In the genomic region with DNA sequence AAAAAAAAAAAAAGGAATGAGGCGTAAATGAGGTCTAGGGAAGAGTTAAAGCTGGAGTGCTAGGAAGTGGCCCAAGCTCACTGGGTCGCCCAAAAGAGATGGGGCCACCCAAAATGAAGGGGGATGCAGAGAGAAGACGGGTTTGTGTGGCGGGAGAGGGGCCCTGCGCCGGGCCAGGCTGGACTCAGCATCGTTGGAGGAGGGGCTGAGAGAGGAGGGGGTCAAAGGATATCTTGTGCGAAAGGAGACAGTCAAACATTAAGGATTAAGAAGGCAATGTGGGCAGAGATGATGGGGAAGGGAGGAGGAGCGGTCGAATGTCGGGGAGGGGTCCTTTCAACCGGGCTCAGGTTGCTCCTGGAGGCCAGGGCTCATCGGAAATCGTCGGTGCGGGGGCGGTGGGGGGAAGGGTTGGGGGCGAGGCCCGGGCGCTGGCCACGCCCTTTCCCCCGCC, we compare ENCODE assay signal across 8 cellular contexts. TPM values are rescaled to one million over a fixed set of nuclear protein-coding genes. Genes with fewer than 3 reads are reported as not detected.
DNase-seq lines count a peak whose midpoint lies in the region; ATAC-seq and TF ChIP-seq lines count a peak whose summit lies in the region.

No MANE protein-coding gene starts in this region.

- H3K4me3 Mint-ChIP-seq in dendritic cell treated with granulocyte-macrophage colony-stimulating factor and Interleukin-4, amounts not matched to agents 40 ng/mL and 50 ng/mL, for 4 days, result peak overlapping the region; percentile 80
- H3K4me3 Mint-ChIP-seq in nephron progenitor cell, result peak overlapping the region; percentile 73

- H3K4me3 ChIP-seq in Jurkat, Clone E6-1 (ENCODE audit: low read length), result peak overlapping the region; percentile 60

- peak overlapping the region; percentile 88 for H3K27ac Mint-ChIP-seq in dendritic cell treated with granulocyte-macrophage colony-stimulating factor and Interleukin-4, amounts not matched to agents 40 ng/mL and 50 ng/mL, for 4 days
- H3K27ac Mint-ChIP-seq in nephron progenitor cell, result peak overlapping the region; percentile 92

- DNase-seq in Jurkat, Clone E6-1 (ENCODE audit: low read depth, low spot score), result no peak
- DNase-seq in nephron progenitor cell (no peak), Ammon's horn (ENCODE audit: low spot score) (no peak), NCI-H345 (lab: John Stamatoyannopoulos, UW) (no peak), 8988T (no peak)

- peaks cover 40% of the 10 kb centered on the region for H3K36me3 Mint-ChIP-seq in dendritic cell treated with granulocyte-macrophage colony-stimulating factor and Interleukin-4, amounts not matched to agents 40 ng/mL and 50 ng/mL, for 4 days (ENCODE audit: low read depth)
- peaks cover 7% of the 10 kb centered on the region for H3K36me3 Mint-ChIP-seq in nephron progenitor cell (ENCODE audit: low read depth)

- H3K9me3 Mint-ChIP-seq in dendritic cell treated with granulocyte-macrophage colony-stimulating factor and Interleukin-4, amounts not matched to agents 40 ng/mL and 50 ng/mL, for 4 days, result no peaks in the 10 kb centered on the region
- no peaks in the 10 kb centered on the region for H3K9me3 Mint-ChIP-seq in nephron progenitor cell

- no peaks in the 10 kb centered on the region for H3K27me3 Mint-ChIP-seq in dendritic cell treated with granulocyte-macrophage colony-stimulating factor and Interleukin-4, amounts not matched to agents 40 ng/mL and 50 ng/mL, for 4 days
- peaks cover 2% of the 10 kb centered on the region for H3K27me3 Mint-ChIP-seq in nephron progenitor cell (ENCODE audit: low read depth, poor library complexity)

- ATAC-seq in HG02610 (IDR thresholded peaks at IDR 0.05; ENCODE audit: unreplicated experiment), result no peak

- intact Hi-C loops in dendritic cell treated with granulocyte-macrophage colony-stimulating factor and Interleukin-4, amounts not matched to agents 40 ng/mL and 50 ng/mL, for 4 days (cut with micrococcal nuclease), result loop anchor here (5.0 kb wide), 1 partner anchor 37 kb away; no protein-coding TSS in a partner anchor

- peaks cover 70% of the 10 kb centered on the region for H3K4me1 Mint-ChIP-seq in dendritic cell treated with granulocyte-macrophage colony-stimulating factor and Interleukin-4, amounts not matched to agents 40 ng/mL and 50 ng/mL, for 4 days (ENCODE audit: low read depth)
- H3K4me1 Mint-ChIP-seq in nephron progenitor cell, result peaks cover 49% of the 10 kb centered on the region

- peak overlapping the region; percentile 62 for H3K27ac ChIP-seq in C4-2B

- no peak for TF ChIP-seq CTCF in C4-2B (conservative IDR thresholded peaks at IDR 0.05)
- TF ChIP-seq CTCF in nephron progenitor cell (IDR thresholded peaks at IDR 0.05), result no peak

RNA-seq across cellular contexts. Expression of a gene that starts 0.8 kb away (rescaled TPM):
- polyA plus RNA-seq in Jurkat, Clone E6-1 (2012; ENCODE audit: insufficient read depth, insufficient read length), result 74.3 TPM

RNA-seq across cellular contexts. Expression of a gene that starts 22.3 kb away (rescaled TPM):
- not detected for polyA plus RNA-seq in Jurkat, Clone E6-1 (2012; ENCODE audit: insufficient read depth, insufficient read length)

RNA-seq across cellular contexts. Expression of a gene that starts 34.5 kb away (rescaled TPM):
- 16.4 TPM for polyA plus RNA-seq in Jurkat, Clone E6-1 (2012; ENCODE audit: insufficient read depth, insufficient read length)

RNA-seq across cellular contexts. Expression of a gene that starts 57.9 kb away (rescaled TPM):
- 32.6 TPM for polyA plus RNA-seq in Jurkat, Clone E6-1 (2012; ENCODE audit: insufficient read depth, insufficient read length)

RNA-seq across cellular contexts. Expression of a gene that starts 58.1 kb away (rescaled TPM):
- 26.0 TPM for polyA plus RNA-seq in Jurkat, Clone E6-1 (2012; ENCODE audit: insufficient read depth, insufficient read length)
